ENCODE assay signal across 9 cellular contexts in the genomic region with DNA sequence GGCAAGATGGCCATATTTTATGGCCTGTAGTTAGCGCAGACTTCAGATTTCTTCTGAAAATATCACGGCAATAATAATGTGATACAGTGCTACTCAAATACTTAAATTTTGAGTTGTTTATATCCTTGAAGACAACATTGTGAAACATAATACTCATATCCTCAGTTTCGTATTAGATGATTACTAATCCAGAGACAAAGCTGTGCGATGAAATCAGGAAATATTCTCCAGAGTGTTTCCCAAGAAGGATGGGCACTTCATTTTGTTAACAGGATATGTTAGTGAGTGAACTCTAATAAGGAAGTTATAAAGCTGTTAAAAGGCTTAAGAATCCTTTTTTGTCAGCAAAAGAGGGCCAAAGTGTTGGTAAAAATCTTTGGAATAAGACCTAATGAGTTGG. TPM values are rescaled to one million over a fixed set of nuclear protein-coding genes. Genes with fewer than 3 reads are reported as not detected.
DNase-seq lines count a peak whose midpoint lies in the region; ATAC-seq, FAIRE-seq and TF ChIP-seq lines count a peak whose summit lies in the region.
"Had no signal": no experiment of that assay in that cellular context is flagged by ENCODE, and none has a peak within 500 bp of the region (broad histone marks: within the 10 kb centered on the region; RNA-seq: fewer than 3 reads in every experiment).

No MANE protein-coding gene starts in this region.

- no peak overlapping the region for H2AFZ ChIP-seq in HepG2 (ENCODE audit: low read length)

- H3K9ac ChIP-seq in HepG2 (ENCODE audit: insufficient read depth, low read depth, low read length), result no peak overlapping the region

- H3K79me2 ChIP-seq in HepG2 (ENCODE audit: insufficient read depth, low read length), result no peaks in the 10 kb centered on the region

- TF ChIP-seq POLR2A in right lobe of liver (IDR thresholded peaks at IDR 0.05) (no peak), HepG2 (IDR thresholded peaks at IDR 0.05; ENCODE audit: insufficient read depth in 1 of 2, low read depth in 2 of 2, low read length in 2 of 2) (no peak), vagina (IDR thresholded peaks at IDR 0.05) (no peak)

- H3K4me3 Mint-ChIP-seq in central memory CD8-positive, alpha-beta T cell, result peak overlapping the region; percentile 51

- no peaks in the 10 kb centered on the region for H4K20me1 ChIP-seq in HepG2 (ENCODE audit: insufficient read depth, low read length)

- H3K9me3 ChIP-seq in right lobe of liver, result no peaks in the 10 kb centered on the region
- H3K9me3 ChIP-seq in HepG2 (ENCODE audit: low read length), result no peaks in the 10 kb centered on the region
- no peaks in the 10 kb centered on the region for H3K9me3 ChIP-seq in muscle layer of duodenum (ENCODE audit: control insufficient read depth in 1 of 2, low read length in 2 of 2)
- no peaks in the 10 kb centered on the region for H3K9me3 ChIP-seq in vagina
- no peaks in the 10 kb centered on the region for H3K9me3 ChIP-seq in pancreas

- POLR2A ChIA-PET in HepG2 (lab: Yijun Ruan, JAX), result no interaction called here

- no peaks in the 10 kb centered on the region for H3K9me3 Mint-ChIP-seq in central memory CD8-positive, alpha-beta T cell

- H3K4me1 Mint-ChIP-seq in central memory CD8-positive, alpha-beta T cell, result peaks cover 42% of the 10 kb centered on the region

- ATAC-seq in right lobe of liver (peak in 1 of 4 donors; percentile 2), HepG2 (no peak), pancreas (no peak)
- no peak for ATAC-seq in central memory CD8-positive, alpha-beta T cell (replicated peaks; ENCODE audit: extremely low read depth, poor library complexity, severe bottlenecking)

- no peaks in the 10 kb centered on the region for H3K27me3 Mint-ChIP-seq in central memory CD8-positive, alpha-beta T cell

- no peak overlapping the region for H3K27ac Mint-ChIP-seq in central memory CD8-positive, alpha-beta T cell (ENCODE audit: low read depth)

- 57% methylated on average over 4 of the region's 4 CpGs for WGBS in right lobe of liver (ENCODE audit: insufficient coverage, low coverage, low lambda C conversion rate, missing lambda C conversion rate)
- 70% methylated on average over 4 of the region's 4 CpGs for WGBS in HepG2 (ENCODE audit: low lambda C conversion rate)
- WGBS in pancreas, 2 donors, result 76 to 81% methylated on average over 4 of the region's 4 CpGs

- TF ChIP-seq CTCF in right lobe of liver (IDR thresholded peaks at IDR 0.05) (no peak), HepG2 (CRISPR knock-in tag; IDR thresholded peaks at IDR 0.05) (no peak), vagina (IDR thresholded peaks at IDR 0.05) (no peak), GM13976 (IDR thresholded peaks at IDR 0.05; ENCODE audit: borderline replicate concordance, control extremely low read depth, extremely low read depth, insufficient read depth, missing control alignments) (no peak), pancreas (IDR thresholded peaks at IDR 0.05) (no peak)

- H3K4me1 ChIP-seq in right lobe of liver (peaks cover 0 to 12% (median 4%) of the 10 kb centered on the region in 4 donors), HepG2 (ENCODE audit: insufficient read depth, low read length) (peaks cover 30% of the 10 kb centered on the region), muscle layer of duodenum (ENCODE audit: control insufficient read depth in 1 of 2, insufficient read depth in 2 of 2, low read length in 2 of 2) (peaks cover 8 to 43% of the 10 kb centered on the region in 2 donors), vagina (peaks cover 36% of the 10 kb centered on the region), pancreas (peaks cover 0 to 6% (median 5%) of the 10 kb centered on the region in 3 donors)

- FAIRE-seq in HepG2 (lab: Jason Lieb, UNC) (no peak), pancreas (lab: Jason Lieb, UNC) (no peak)

- intact Hi-C loops in right lobe of liver (cut with DNase I) (no loop called here), HepG2 (cut with micrococcal nuclease; ENCODE audit: unreplicated experiment) (no loop called here), vagina (cut with DNase I) (no loop called here), pancreas (cut with DNase I) (no loop called here)

- CTCF ChIA-PET in HepG2 (lab: Yijun Ruan, JAX; ENCODE audit: low intra/inter-chr PET ratio, low total read pairs), result no interaction called here

- H3K4me2 ChIP-seq in HepG2 (ENCODE audit: low read depth, low read length), result no peak overlapping the region

- no peak for DNase-seq in right lobe of liver
- no peak for DNase-seq in HepG2 (ENCODE audit: low spot score)
- no peak for DNase-seq in central memory CD8-positive, alpha-beta T cell (ENCODE audit: low spot score in 2 of 2)
- no peak for DNase-seq in vagina (ENCODE audit: extremely low spot score in 2 of 2)
- DNase-seq in NCI-H1417 treated with DMSO at 0.1 percent for 48 hours (lab: John Stamatoyannopoulos, UW), result no peak
- DNase-seq in GM13976 (ENCODE audit: low spot score), result no peak
- no peak for DNase-seq in pancreas
- DNase-seq: stimulated activated CD4-positive, alpha-beta T cell treated with anti-CD3 and anti-CD28 coated beads, Interleukin-2, amount 100 ng/mL, for 24 hours had no signal

- in situ Hi-C loops in HepG2 (cut with HindIII; ENCODE audit: extremely low pct_ligation_motif_present, low pct_unique_long_range_greater_than_20kb), result no loop called here
- in situ Hi-C loops in GM13976 (cut with MboI; ENCODE audit: low sequenced_read_pairs, unreplicated experiment), result no loop called here

- H3K36me3 ChIP-seq in right lobe of liver (no peaks in the 10 kb centered on the region), HepG2 (replicated peaks in 1 of 2; ENCODE audit: control insufficient read depth in 1 of 2, insufficient read depth in 2 of 2, low read length in 2 of 2) (no peaks in the 10 kb centered on the region), muscle layer of duodenum (ENCODE audit: control insufficient read depth in 1 of 2, insufficient read depth in 2 of 2, low read length in 2 of 2) (no peaks in the 10 kb centered on the region), vagina (no peaks in the 10 kb centered on the region), pancreas (no peaks in the 10 kb centered on the region)

- H3K36me3 Mint-ChIP-seq in central memory CD8-positive, alpha-beta T cell (ENCODE audit: insufficient read depth), result peaks cover 17% of the 10 kb centered on the region

- H3K4me3 ChIP-seq in right lobe of liver (no peak overlapping the region), HepG2 (replicated peaks in 1 of 3; ENCODE audit: insufficient read depth in 1 of 3, low read depth in 2 of 3, low read length in 3 of 3) (no peak overlapping the region), muscle layer of duodenum (ENCODE audit: low read depth in 1 of 2, low read length in 2 of 2) (peak overlapping the region in 1 of 2 donors; percentile 2), vagina (no peak overlapping the region), pancreas (no peak overlapping the region)

- H3K27ac ChIP-seq in right lobe of liver (peak overlapping the region; percentile 17 to 28 (median 27)), HepG2 (ENCODE audit: extremely low read length, insufficient read depth, low read length) (no peak overlapping the region), muscle layer of duodenum (ENCODE audit: low read length) (peak overlapping the region; percentile 72), vagina (peak overlapping the region; percentile 75), pancreas (peak overlapping the region in 2 of 4 donors; percentile 50 to 56)

- BruUV-seq in HepG2 (replicated peaks; lab: Mats Ljungman, UMichigan), result no TSS peak

- TF ChIP-seq EP300 in HepG2 (IDR thresholded peaks at IDR 0.05; ENCODE audit: low read depth in 2 of 2, low read length in 2 of 2), result no peak
- no peak for TF ChIP-seq EP300 in HepG2 (CRISPR knock-in tag; IDR thresholded peaks at IDR 0.05; ENCODE audit: borderline replicate concordance)

- H3K27me3 ChIP-seq in right lobe of liver (no peaks in the 10 kb centered on the region), HepG2 (ENCODE audit: control insufficient read depth in 1 of 2, insufficient read depth in 2 of 2, low read length in 2 of 2) (no peaks in the 10 kb centered on the region), muscle layer of duodenum (ENCODE audit: low read depth, low read length) (no peaks in the 10 kb centered on the region), vagina (no peaks in the 10 kb centered on the region), pancreas (no peaks in the 10 kb centered on the region)

- TF ChIP-seq RAD21 in HepG2 (CRISPR knock-in tag; IDR thresholded peaks at IDR 0.05), result no peak

RNA-seq across cellular contexts. Expression of gene PIK3IP1, which starts 4.0 kb away (rescaled TPM):
- total RNA-seq in right lobe of liver (1 to 10 TPM; 1.3 to 6.6 (median 5.6) TPM), HepG2 (2016; rRNA removed; fragmentation: Illumina TruSeq; extraction: Trizol) (0.44 and 1.3 TPM in 2 replicates), vagina (32.4 TPM), pancreas (10 to 100 TPM in 1 of 6 donors, 1 to 10 TPM in 5; 2.4 to 24.5 (median 6.0) TPM)
- 0.26 and 0.30 TPM in 2 replicates for total RNA-seq in HepG2 (2016; cell fraction: cytosol; rRNA removed; fragmentation: Illumina TruSeq; extraction: Trizol; ENCODE audit: low read depth)
- 0.49 and 1.3 TPM in 2 replicates for total RNA-seq in HepG2 (2016; cell fraction: insoluble cytoplasmic fraction; rRNA removed; fragmentation: Illumina TruSeq; extraction: Trizol)
- total RNA-seq in HepG2 (2016; cell fraction: membrane; rRNA removed; fragmentation: Illumina TruSeq; extraction: Trizol), result 0.34 and 0.41 TPM in 2 replicates
- 1.5 and 2.0 TPM in 2 replicates for total RNA-seq in HepG2 (2016; cell fraction: nucleus; rRNA removed; fragmentation: Illumina TruSeq; extraction: Trizol)
- polyA plus RNA-seq in HepG2 (2011; rRNA removed) (2.5 and 5.3 TPM in 2 replicates), pancreas (1 to 10 TPM; 3.6 to 5.9 TPM)
- polyA plus RNA-seq in HepG2 (2011; cell fraction: cytosol; rRNA removed), result 2.4 and 5.0 TPM in 2 replicates
- polyA plus RNA-seq in HepG2 (2011; cell fraction: nucleus; rRNA removed), result 2.3 and 4.8 TPM in 2 replicates
- 4.8 and 7.6 TPM in 2 replicates for polyA plus RNA-seq in HepG2 (2012)
- polyA plus RNA-seq in HepG2 (2016; cell fraction: cytosol; fragmentation: Illumina TruSeq; extraction: Trizol; ENCODE audit: low read depth), result 0.06 and 0.11 TPM in 2 replicates
- 0.21 and 0.38 TPM in 2 replicates for polyA plus RNA-seq in HepG2 (2016; cell fraction: insoluble cytoplasmic fraction; fragmentation: Illumina TruSeq; extraction: Trizol; ENCODE audit: low read depth)
- polyA plus RNA-seq in HepG2 (2016; cell fraction: membrane; fragmentation: Illumina TruSeq; extraction: Trizol; ENCODE audit: low read depth), result 0.10 and 0.14 TPM in 2 replicates
- polyA plus RNA-seq in HepG2 (2016; cell fraction: nucleus; fragmentation: Illumina TruSeq; extraction: Trizol; ENCODE audit: insufficient read depth, low read depth), result 1.7 and 2.4 TPM in 2 replicates
- 2.1 and 3.8 TPM in 2 replicates for polyA minus RNA-seq in HepG2 (2011; rRNA and poly(A)+ RNA removed; ENCODE audit: low replicate concordance)
- polyA minus RNA-seq in HepG2 (2011; cell fraction: cytosol; rRNA and poly(A)+ RNA removed), result 2.0 and 4.0 TPM in 2 replicates
- 2.1 and 4.0 TPM in 2 replicates for polyA minus RNA-seq in HepG2 (2011; cell fraction: nucleus; rRNA and poly(A)+ RNA removed)

RNA-seq across cellular contexts. Expression of gene PATZ1, which starts 49.9 kb away (rescaled TPM):
- total RNA-seq in right lobe of liver (10 to 100 TPM in 4 of 6 experiments, 1 to 10 TPM in 2; 7.4 to 18.8 (median 11.5) TPM), HepG2 (2016; rRNA removed; fragmentation: Illumina TruSeq; extraction: Trizol) (30.4 and 30.5 TPM in 2 replicates), vagina (18.4 TPM), pancreas (10 to 100 TPM; 12.0 to 28.6 (median 16.7) TPM)
- total RNA-seq in HepG2 (2016; cell fraction: cytosol; rRNA removed; fragmentation: Illumina TruSeq; extraction: Trizol; ENCODE audit: low read depth), result 6.2 and 6.9 TPM in 2 replicates
- total RNA-seq in HepG2 (2016; cell fraction: insoluble cytoplasmic fraction; rRNA removed; fragmentation: Illumina TruSeq; extraction: Trizol), result 28.0 and 31.0 TPM in 2 replicates
- 20.4 and 21.7 TPM in 2 replicates for total RNA-seq in HepG2 (2016; cell fraction: membrane; rRNA removed; fragmentation: Illumina TruSeq; extraction: Trizol)
- total RNA-seq in HepG2 (2016; cell fraction: nucleus; rRNA removed; fragmentation: Illumina TruSeq; extraction: Trizol), result 32.1 and 34.3 TPM in 2 replicates
- polyA plus RNA-seq in HepG2 (2011; rRNA removed) (24.9 and 26.6 TPM in 2 replicates), pancreas (10 to 100 TPM; 21.6 to 30.2 TPM)
- 16.9 and 18.6 TPM in 2 replicates for polyA plus RNA-seq in HepG2 (2011; cell fraction: cytosol; rRNA removed)
- polyA plus RNA-seq in HepG2 (2011; cell fraction: nucleus; rRNA removed), result 45.4 and 58.3 TPM in 2 replicates
- polyA plus RNA-seq in HepG2 (2012), result 25.7 and 29.3 TPM in 2 replicates
- polyA plus RNA-seq in HepG2 (2016; cell fraction: cytosol; fragmentation: Illumina TruSeq; extraction: Trizol; ENCODE audit: low read depth), result 3.1 and 3.4 TPM in 2 replicates
- polyA plus RNA-seq in HepG2 (2016; cell fraction: insoluble cytoplasmic fraction; fragmentation: Illumina TruSeq; extraction: Trizol; ENCODE audit: low read depth), result 32.9 and 37.5 TPM in 2 replicates
- 11.6 and 11.7 TPM in 2 replicates for polyA plus RNA-seq in HepG2 (2016; cell fraction: membrane; fragmentation: Illumina TruSeq; extraction: Trizol; ENCODE audit: low read depth)
- 45.6 and 49.3 TPM in 2 replicates for polyA plus RNA-seq in HepG2 (2016; cell fraction: nucleus; fragmentation: Illumina TruSeq; extraction: Trizol; ENCODE audit: insufficient read depth, low read depth)
- 47.7 and 108 TPM in 2 replicates for polyA minus RNA-seq in HepG2 (2011; rRNA and poly(A)+ RNA removed; ENCODE audit: low replicate concordance)
- polyA minus RNA-seq in HepG2 (2011; cell fraction: cytosol; rRNA and poly(A)+ RNA removed), result 27.9 and 30.8 TPM in 2 replicates
- polyA minus RNA-seq in HepG2 (2011; cell fraction: nucleus; rRNA and poly(A)+ RNA removed), result 54.1 and 54.8 TPM in 2 replicates
